Comparison of ENCODE assay signal across 1 cellular context in the genomic region with DNA sequence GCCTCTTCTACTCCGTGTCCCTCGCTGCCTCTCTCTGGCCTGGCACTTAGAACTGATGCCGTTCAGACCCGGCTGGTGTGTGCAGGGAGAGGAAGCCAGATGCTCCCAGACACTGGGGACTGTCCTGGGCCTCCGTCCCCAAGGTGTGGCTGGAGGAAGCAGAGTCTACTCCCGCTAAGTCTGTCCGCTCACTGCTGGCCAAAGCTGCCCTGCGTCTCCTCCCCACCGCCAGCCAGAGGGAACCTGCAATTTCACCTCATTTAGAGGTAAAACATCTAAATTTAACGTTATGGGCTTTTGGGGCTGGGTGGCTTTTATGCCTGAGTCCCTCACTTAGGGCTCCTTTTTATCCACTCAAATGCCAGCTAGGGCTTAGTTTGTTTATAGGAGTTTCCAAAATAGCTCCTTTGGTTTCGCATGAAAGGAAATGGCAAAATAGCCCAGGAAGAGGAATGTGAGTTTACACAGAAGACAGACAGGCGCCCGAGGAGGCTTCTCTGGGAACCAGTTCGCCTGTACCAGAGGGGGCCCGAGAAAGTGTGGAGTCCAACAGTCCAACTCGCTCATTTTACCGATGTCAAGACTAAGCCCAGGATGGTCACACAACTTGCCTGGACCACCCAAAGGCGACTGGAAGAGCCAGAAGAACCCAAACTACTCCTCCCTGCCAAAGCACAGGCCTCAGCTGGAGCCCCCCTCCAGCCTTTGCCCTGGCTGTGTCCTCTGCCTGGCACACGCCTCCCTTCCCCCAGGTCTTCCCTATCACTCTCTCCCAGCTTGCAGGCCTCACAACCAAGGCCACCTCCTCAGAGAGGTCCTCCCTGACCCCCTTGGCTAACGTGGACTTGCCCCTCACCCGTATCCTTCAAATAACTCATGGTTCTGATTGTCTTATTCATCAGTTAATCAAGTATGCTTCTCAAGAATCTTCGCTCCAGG.
TF ChIP-seq lines count a peak whose summit lies in the region.

No MANE protein-coding gene starts in this region.

TF ChIP-seq in SK-N-SH, 30 proteins besides CTCF, POLR2A, EP300 and RAD21:
- TF ChIP-seq, protein P1, sequence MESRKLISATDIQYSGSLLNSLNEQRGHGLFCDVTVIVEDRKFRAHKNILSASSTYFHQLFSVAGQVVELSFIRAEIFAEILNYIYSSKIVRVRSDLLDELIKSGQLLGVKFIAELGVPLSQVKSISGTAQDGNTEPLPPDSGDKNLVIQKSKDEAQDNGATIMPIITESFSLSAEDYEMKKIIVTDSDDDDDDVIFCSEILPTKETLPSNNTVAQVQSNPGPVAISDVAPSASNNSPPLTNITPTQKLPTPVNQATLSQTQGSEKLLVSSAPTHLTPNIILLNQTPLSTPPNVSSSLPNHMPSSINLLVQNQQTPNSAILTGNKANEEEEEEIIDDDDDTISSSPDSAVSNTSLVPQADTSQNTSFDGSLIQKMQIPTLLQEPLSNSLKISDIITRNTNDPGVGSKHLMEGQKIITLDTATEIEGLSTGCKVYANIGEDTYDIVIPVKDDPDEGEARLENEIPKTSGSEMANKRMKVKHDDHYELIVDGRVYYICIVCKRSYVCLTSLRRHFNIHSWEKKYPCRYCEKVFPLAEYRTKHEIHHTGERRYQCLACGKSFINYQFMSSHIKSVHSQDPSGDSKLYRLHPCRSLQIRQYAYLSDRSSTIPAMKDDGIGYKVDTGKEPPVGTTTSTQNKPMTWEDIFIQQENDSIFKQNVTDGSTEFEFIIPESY (IDR thresholded peaks at IDR 0.05; ENCODE audit: borderline replicate concordance, low read depth) = no peak
- TF ChIP-seq RXRA (IDR thresholded peaks at IDR 0.05; ENCODE audit: borderline replicate concordance, low read depth) (no peak), NFIC (IDR thresholded peaks at IDR 0.05; ENCODE audit: borderline replicate concordance) (no peak), TEAD4 (IDR thresholded peaks at IDR 0.05; ENCODE audit: borderline replicate concordance, insufficient read depth) (no peak), RCOR1 (IDR thresholded peaks at IDR 0.05; ENCODE audit: low read length) (no peak), EZH2phosphoT487 (IDR thresholded peaks at IDR 0.05; ENCODE audit: borderline replicate concordance, low read depth) (no peak), POLR2AphosphoS5 (IDR thresholded peaks at IDR 0.05; ENCODE audit: low read depth, low read length) (no peak)
TF ChIP-seq in SK-N-SH: peak in this region for 0.
